Comparison of ENCODE assay signal across 1 cellular context in the genomic region with DNA sequence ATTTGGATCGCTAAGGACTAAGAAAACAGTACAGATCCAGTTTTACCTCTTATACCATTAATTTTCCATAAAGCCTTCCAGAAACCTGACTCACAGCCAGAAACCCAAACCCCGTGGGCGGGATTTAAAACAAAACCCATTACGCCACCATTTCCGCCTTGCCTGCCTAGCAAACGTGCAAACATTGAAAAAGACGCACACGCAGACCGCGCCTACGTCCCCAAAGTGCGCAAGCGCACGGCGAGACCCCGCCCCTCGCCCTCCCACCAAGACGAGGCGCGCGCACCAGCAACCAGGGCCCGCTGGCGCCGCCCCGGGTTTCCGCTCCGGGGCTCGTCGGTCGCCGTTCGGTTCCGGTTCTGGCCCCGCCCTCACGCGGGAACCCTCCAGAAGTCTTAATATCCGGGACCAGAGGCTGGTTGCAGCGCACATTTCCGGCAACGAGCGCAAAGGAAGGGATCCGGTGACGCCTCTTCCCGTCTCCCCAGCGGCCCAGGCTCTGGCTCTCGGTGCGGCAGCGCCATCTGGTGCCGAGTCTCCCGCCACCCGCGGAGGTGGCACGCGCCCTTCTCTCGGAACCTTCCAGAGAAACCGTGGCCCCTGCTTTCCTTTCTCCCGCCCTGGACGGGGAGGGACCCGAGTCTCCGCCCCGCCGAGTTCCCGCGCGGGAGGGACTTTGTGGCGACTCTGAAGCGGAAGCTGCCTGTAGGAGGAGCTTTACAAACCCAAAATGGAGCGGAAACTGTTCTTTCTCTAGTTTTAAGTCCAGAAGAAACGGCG.
TF ChIP-seq lines count a peak whose summit lies in the region.

No MANE protein-coding gene starts in this region.

TF ChIP-seq in GM12878, 131 proteins besides CTCF, POLR2A, EP300 and RAD21 (continued from another document and continues in another):
- TF ChIP-seq, protein P1, sequence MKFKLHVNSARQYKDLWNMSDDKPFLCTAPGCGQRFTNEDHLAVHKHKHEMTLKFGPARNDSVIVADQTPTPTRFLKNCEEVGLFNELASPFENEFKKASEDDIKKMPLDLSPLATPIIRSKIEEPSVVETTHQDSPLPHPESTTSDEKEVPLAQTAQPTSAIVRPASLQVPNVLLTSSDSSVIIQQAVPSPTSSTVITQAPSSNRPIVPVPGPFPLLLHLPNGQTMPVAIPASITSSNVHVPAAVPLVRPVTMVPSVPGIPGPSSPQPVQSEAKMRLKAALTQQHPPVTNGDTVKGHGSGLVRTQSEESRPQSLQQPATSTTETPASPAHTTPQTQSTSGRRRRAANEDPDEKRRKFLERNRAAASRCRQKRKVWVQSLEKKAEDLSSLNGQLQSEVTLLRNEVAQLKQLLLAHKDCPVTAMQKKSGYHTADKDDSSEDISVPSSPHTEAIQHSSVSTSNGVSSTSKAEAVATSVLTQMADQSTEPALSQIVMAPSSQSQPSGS (IDR thresholded peaks at IDR 0.05; ENCODE audit: low read length) = peak; percentile 78
- TF ChIP-seq RFX5 (IDR thresholded peaks at IDR 0.05; ENCODE audit: low read depth, low read length) (peak; percentile 57; the same call in 1 of the 2 replicates), RBBP5 (conservative IDR thresholded peaks at IDR 0.05) (no peak), EED (IDR thresholded peaks at IDR 0.05; ENCODE audit: low read depth) (peak; percentile 94), YY1 (IDR thresholded peaks at IDR 0.05; ENCODE audit: low read depth, low read length) (peak; percentile 84), ZNF622 (IDR thresholded peaks at IDR 0.05) (no peak), POLR2AphosphoS2 (IDR thresholded peaks at IDR 0.05; ENCODE audit: low read depth, low read length) (peak; percentile 79), NFIC (IDR thresholded peaks at IDR 0.05; ENCODE audit: low read depth, low read length) (no peak), STAT1 (conservative IDR thresholded peaks at IDR 0.05) (no peak), MTA3 (IDR thresholded peaks at IDR 0.05; ENCODE audit: borderline replicate concordance, low read length) (no peak), IRF4 (IDR thresholded peaks at IDR 0.05; ENCODE audit: low read depth, low read length) (peak; percentile 33; the same call in 1 of the 2 replicates), PML (IDR thresholded peaks at IDR 0.05; ENCODE audit: low read length) (peak; percentile 57; the same call in 1 of the 2 replicates), MTA2 (IDR thresholded peaks at IDR 0.05; ENCODE audit: low read depth) (peak; percentile 28; the same call in 1 of the 2 replicates), ZNF24 (IDR thresholded peaks at IDR 0.05) (no peak), RAD51 (IDR thresholded peaks at IDR 0.05) (no peak; the same call in 1 of the 2 replicates), TAF1 (IDR thresholded peaks at IDR 0.05; ENCODE audit: borderline replicate concordance, low read depth, low read length) (peak; percentile 71), WRNIP1 (IDR thresholded peaks at IDR 0.05; ENCODE audit: borderline replicate concordance, low read depth, low read length) (no peak), SREBF2 (IDR thresholded peaks at IDR 0.05; ENCODE audit: low read length) (peak; percentile 48; the same call in 1 of the 2 replicates), RUNX3 (IDR thresholded peaks at IDR 0.05; ENCODE audit: low read length) (peak; percentile 66), TBL1XR1 (IDR thresholded peaks at IDR 0.05; ENCODE audit: low read depth, low read length) (peak; percentile 54; the same call in 1 of the 2 replicates), SP1 (IDR thresholded peaks at IDR 0.05; ENCODE audit: low read depth, low read length) (peak; percentile 24), KLF5 (IDR thresholded peaks at IDR 0.05; ENCODE audit: partially characterized antibody) (peak; percentile 74), CHD4 (IDR thresholded peaks at IDR 0.05) (no peak), SPI1 (IDR thresholded peaks at IDR 0.05; ENCODE audit: borderline replicate concordance, insufficient read depth, low read depth, low read length) (peak; percentile 11; the same call in 1 of the 2 replicates), CBX5 (IDR thresholded peaks at IDR 0.05; ENCODE audit: low read depth) (peak; percentile 80; the same call in 1 of the 2 replicates), ETV6 (conservative IDR thresholded peaks at IDR 0.05 in 1 of 2, IDR thresholded peaks at IDR 0.05 in 1 of 2; ENCODE audit: borderline replicate concordance in 1 of 2, low read depth in 1 of 2) (peak in 1 of 2 experiments; percentile 72; a peak in 2 of 4 replicates), KAT2A (conservative IDR thresholded peaks at IDR 0.05; ENCODE audit: control insufficient read depth, low read depth, low read length) (no peak), CREB1 (IDR thresholded peaks at IDR 0.05; ENCODE audit: low read depth) (peak; percentile 77)
- TF ChIP-seq, protein P2, sequence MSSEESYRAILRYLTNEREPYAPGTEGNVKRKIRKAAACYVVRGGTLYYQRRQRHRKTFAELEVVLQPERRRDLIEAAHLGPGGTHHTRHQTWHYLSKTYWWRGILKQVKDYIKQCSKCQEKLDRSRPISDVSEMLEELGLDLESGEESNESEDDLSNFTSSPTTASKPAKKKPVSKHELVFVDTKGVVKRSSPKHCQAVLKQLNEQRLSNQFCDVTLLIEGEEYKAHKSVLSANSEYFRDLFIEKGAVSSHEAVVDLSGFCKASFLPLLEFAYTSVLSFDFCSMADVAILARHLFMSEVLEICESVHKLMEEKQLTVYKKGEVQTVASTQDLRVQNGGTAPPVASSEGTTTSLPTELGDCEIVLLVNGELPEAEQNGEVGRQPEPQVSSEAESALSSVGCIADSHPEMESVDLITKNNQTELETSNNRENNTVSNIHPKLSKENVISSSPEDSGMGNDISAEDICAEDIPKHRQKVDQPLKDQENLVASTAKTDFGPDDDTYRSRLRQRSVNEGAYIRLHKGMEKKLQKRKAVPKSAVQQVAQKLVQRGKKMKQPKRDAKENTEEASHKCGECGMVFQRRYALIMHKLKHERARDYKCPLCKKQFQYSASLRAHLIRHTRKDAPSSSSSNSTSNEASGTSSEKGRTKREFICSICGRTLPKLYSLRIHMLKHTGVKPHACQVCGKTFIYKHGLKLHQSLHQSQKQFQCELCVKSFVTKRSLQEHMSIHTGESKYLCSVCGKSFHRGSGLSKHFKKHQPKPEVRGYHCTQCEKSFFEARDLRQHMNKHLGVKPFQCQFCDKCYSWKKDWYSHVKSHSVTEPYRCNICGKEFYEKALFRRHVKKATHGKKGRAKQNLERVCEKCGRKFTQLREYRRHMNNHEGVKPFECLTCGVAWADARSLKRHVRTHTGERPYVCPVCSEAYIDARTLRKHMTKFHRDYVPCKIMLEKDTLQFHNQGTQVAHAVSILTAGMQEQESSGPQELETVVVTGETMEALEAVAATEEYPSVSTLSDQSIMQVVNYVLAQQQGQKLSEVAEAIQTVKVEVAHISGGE (CRISPR knock-in tag; IDR thresholded peaks at IDR 0.05) = no peak
- TF ChIP-seq, protein P3, sequence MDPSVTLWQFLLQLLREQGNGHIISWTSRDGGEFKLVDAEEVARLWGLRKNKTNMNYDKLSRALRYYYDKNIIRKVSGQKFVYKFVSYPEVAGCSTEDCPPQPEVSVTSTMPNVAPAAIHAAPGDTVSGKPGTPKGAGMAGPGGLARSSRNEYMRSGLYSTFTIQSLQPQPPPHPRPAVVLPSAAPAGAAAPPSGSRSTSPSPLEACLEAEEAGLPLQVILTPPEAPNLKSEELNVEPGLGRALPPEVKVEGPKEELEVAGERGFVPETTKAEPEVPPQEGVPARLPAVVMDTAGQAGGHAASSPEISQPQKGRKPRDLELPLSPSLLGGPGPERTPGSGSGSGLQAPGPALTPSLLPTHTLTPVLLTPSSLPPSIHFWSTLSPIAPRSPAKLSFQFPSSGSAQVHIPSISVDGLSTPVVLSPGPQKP (IDR thresholded peaks at IDR 0.05; ENCODE audit: low read depth, low read length) = peak; percentile 63; the same call in 1 of the 2 replicates
- TF ChIP-seq, protein P4, sequence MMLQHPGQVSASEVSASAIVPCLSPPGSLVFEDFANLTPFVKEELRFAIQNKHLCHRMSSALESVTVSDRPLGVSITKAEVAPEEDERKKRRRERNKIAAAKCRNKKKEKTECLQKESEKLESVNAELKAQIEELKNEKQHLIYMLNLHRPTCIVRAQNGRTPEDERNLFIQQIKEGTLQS (IDR thresholded peaks at IDR 0.05; ENCODE audit: borderline replicate concordance, extremely low read depth, low read depth, low read length) = no peak
- TF ChIP-seq, protein P5, sequence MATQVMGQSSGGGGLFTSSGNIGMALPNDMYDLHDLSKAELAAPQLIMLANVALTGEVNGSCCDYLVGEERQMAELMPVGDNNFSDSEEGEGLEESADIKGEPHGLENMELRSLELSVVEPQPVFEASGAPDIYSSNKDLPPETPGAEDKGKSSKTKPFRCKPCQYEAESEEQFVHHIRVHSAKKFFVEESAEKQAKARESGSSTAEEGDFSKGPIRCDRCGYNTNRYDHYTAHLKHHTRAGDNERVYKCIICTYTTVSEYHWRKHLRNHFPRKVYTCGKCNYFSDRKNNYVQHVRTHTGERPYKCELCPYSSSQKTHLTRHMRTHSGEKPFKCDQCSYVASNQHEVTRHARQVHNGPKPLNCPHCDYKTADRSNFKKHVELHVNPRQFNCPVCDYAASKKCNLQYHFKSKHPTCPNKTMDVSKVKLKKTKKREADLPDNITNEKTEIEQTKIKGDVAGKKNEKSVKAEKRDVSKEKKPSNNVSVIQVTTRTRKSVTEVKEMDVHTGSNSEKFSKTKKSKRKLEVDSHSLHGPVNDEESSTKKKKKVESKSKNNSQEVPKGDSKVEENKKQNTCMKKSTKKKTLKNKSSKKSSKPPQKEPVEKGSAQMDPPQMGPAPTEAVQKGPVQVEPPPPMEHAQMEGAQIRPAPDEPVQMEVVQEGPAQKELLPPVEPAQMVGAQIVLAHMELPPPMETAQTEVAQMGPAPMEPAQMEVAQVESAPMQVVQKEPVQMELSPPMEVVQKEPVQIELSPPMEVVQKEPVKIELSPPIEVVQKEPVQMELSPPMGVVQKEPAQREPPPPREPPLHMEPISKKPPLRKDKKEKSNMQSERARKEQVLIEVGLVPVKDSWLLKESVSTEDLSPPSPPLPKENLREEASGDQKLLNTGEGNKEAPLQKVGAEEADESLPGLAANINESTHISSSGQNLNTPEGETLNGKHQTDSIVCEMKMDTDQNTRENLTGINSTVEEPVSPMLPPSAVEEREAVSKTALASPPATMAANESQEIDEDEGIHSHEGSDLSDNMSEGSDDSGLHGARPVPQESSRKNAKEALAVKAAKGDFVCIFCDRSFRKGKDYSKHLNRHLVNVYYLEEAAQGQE (IDR thresholded peaks at IDR 0.05; ENCODE audit: low read depth, low read length) = no peak
- TF ChIP-seq, protein P6, sequence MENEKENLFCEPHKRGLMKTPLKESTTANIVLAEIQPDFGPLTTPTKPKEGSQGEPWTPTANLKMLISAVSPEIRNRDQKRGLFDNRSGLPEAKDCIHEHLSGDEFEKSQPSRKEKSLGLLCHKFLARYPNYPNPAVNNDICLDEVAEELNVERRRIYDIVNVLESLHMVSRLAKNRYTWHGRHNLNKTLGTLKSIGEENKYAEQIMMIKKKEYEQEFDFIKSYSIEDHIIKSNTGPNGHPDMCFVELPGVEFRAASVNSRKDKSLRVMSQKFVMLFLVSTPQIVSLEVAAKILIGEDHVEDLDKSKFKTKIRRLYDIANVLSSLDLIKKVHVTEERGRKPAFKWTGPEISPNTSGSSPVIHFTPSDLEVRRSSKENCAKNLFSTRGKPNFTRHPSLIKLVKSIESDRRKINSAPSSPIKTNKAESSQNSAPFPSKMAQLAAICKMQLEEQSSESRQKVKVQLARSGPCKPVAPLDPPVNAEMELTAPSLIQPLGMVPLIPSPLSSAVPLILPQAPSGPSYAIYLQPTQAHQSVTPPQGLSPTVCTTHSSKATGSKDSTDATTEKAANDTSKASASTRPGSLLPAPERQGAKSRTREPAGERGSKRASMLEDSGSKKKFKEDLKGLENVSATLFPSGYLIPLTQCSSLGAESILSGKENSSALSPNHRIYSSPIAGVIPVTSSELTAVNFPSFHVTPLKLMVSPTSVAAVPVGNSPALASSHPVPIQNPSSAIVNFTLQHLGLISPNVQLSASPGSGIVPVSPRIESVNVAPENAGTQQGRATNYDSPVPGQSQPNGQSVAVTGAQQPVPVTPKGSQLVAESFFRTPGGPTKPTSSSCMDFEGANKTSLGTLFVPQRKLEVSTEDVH (IDR thresholded peaks at IDR 0.05; ENCODE audit: low read depth, partially characterized antibody) = peak; percentile 97
- TF ChIP-seq, protein P7, sequence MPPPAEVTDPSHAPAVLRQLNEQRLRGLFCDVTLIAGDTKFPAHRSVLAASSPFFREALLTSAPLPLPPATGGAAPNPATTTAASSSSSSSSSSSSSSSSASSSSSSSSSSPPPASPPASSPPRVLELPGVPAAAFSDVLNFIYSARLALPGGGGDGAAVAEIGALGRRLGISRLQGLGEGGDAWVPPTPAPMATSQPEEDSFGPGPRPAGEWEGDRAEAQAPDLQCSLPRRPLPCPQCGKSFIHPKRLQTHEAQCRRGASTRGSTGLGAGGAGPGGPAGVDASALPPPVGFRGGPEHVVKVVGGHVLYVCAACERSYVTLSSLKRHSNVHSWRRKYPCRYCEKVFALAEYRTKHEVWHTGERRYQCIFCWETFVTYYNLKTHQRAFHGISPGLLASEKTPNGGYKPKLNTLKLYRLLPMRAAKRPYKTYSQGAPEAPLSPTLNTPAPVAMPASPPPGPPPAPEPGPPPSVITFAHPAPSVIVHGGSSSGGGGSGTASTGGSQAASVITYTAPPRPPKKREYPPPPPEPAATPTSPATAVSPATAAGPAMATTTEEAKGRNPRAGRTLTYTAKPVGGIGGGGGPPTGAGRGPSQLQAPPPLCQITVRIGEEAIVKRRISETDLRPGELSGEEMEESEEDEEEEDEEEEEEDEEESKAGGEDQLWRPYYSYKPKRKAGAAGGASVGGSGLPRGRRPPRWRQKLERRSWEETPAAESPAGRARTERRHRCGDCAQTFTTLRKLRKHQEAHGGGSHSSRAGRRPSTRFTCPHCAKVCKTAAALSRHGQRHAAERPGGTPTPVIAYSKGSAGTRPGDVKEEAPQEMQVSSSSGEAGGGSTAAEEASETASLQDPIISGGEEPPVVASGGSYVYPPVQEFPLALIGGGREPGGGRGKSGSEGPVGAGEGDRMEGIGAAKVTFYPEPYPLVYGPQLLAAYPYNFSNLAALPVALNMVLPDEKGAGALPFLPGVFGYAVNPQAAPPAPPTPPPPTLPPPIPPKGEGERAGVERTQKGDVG (CRISPR knock-in tag; IDR thresholded peaks at IDR 0.05) = no peak
- TF ChIP-seq, protein P8, sequence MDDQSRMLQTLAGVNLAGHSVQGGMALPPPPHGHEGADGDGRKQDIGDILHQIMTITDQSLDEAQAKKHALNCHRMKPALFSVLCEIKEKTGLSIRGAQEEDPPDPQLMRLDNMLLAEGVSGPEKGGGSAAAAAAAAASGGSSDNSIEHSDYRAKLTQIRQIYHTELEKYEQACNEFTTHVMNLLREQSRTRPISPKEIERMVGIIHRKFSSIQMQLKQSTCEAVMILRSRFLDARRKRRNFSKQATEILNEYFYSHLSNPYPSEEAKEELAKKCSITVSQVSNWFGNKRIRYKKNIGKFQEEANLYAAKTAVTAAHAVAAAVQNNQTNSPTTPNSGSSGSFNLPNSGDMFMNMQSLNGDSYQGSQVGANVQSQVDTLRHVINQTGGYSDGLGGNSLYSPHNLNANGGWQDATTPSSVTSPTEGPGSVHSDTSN (IDR thresholded peaks at IDR 0.05; ENCODE audit: insufficient replicate concordance, low read depth, low read length) = no peak
